In genomic region chr5:159886312-159886711, GRCh38 we compare ENCODE assay signal across 17 cellular contexts. TPM values are rescaled to one million over a fixed set of nuclear protein-coding genes. Genes with fewer than 3 reads are reported as not detected.
"Had no signal": no experiment of that assay in that cellular context is flagged by ENCODE, and none has a peak within 500 bp of the region (broad histone marks: within the 10 kb centered on the region; RNA-seq: fewer than 3 reads in every experiment).

No MANE protein-coding gene starts in this region.

- ATAC-seq: activated CD4-positive, alpha-beta T cell treated with anti-CD3 and anti-CD28 coated beads for 36 hours; activated naive CD4-positive, alpha-beta T cell treated with anti-CD3 and anti-CD28 coated beads, Interleukin-2, amount 50 U/mL, for 72 hours; activated T-helper 17 cell treated with anti-CD3 and anti-CD28 coated beads, Interleukin-2, amount 50 U/mL, for 72 hours; natural killer cell had no signal

- DNase-seq: activated B cell treated with CpG ODN at 0.5 μM for 24 hours; activated CD4-positive, alpha-beta T cell treated with anti-CD3 and anti-CD28 coated beads for 36 hours; activated CD4-positive, alpha-beta T cell treated with anti-CD3 and anti-CD28 coated beads, Interleukin-2, amount 50 U/mL, for 4 hours; activated CD8-positive, alpha-beta memory T cell treated with anti-CD3 and anti-CD28 coated beads for 24 hours; activated CD8-positive, alpha-beta memory T cell treated with anti-CD3 and anti-CD28 coated beads, Interleukin-2, amount 50 U/mL, for 4 hours; activated T-cell treated with anti-CD3 and anti-CD28 coated beads, Interleukin-2, amount 50 U/mL, for 24 hours; aorta; glutamatergic neuron; immature natural killer cell; left lung; midbrain; natural killer cell; spleen; stimulated activated CD4-positive, alpha-beta T cell treated with anti-CD3 and anti-CD28 coated beads, Interleukin-4, amount 100 ng/mL, for 1 hour; stimulated activated naive CD4-positive, alpha-beta T cell treated with Interleukin-2 at 50 U/mL for 16 hours had no signal

RNA-seq across cellular contexts. Expression of gene ADRA1B, which starts 30.0 kb away (rescaled TPM):
- total RNA-seq: activated CD4-positive, alpha-beta T cell treated with anti-CD3 and anti-CD28 coated beads for 36 hours; activated naive CD4-positive, alpha-beta T cell treated with anti-CD3 and anti-CD28 coated beads, Interleukin-2, amount 50 U/mL, for 72 hours; activated T-helper 17 cell treated with anti-CD3 and anti-CD28 coated beads, Interleukin-2, amount 50 U/mL, for 72 hours; natural killer cell had no signal
